13 cellular contexts compared by ENCODE assay signal in genomic region chr3:161348791-161349400, GRCh38. TPM values are rescaled to one million over a fixed set of nuclear protein-coding genes. Genes with fewer than 3 reads are reported as not detected.
DNase-seq lines count a peak whose midpoint lies in the region; ATAC-seq, FAIRE-seq and TF ChIP-seq lines count a peak whose summit lies in the region.
"Had no signal": no experiment of that assay in that cellular context is flagged by ENCODE, and none has a peak within 500 bp of the region (broad histone marks: within the 10 kb centered on the region; RNA-seq: fewer than 3 reads in every experiment).

No MANE protein-coding gene starts in this region.

- H3K4me3 Mint-ChIP-seq in activated naive CD8-positive, alpha-beta T cell, result peak overlapping the region; percentile 15
- H3K4me3 Mint-ChIP-seq in activated naive CD8-positive, alpha-beta T cell treated with anti-CD3 and anti-CD28 coated beads for 36 hours, result no peak overlapping the region
- no peak overlapping the region for H3K4me3 Mint-ChIP-seq in natural killer cell
- H3K4me3 Mint-ChIP-seq: mesothelial cell of epicardium had no signal

- H3K36me3 Mint-ChIP-seq in activated naive CD8-positive, alpha-beta T cell, result no peaks in the 10 kb centered on the region
- H3K36me3 Mint-ChIP-seq in activated naive CD8-positive, alpha-beta T cell treated with anti-CD3 and anti-CD28 coated beads for 36 hours, result no peaks in the 10 kb centered on the region
- H3K36me3 Mint-ChIP-seq in natural killer cell, result no peaks in the 10 kb centered on the region
- H3K36me3 Mint-ChIP-seq: mesothelial cell of epicardium had no signal

- no peak for FAIRE-seq in bronchial epithelial cell (lab: Jason Lieb, UNC)

- peaks cover 4% of the 10 kb centered on the region for H3K27me3 Mint-ChIP-seq in activated naive CD8-positive, alpha-beta T cell
- H3K27me3 Mint-ChIP-seq in activated naive CD8-positive, alpha-beta T cell treated with anti-CD3 and anti-CD28 coated beads for 36 hours, result peaks cover 21% of the 10 kb centered on the region
- H3K27me3 Mint-ChIP-seq in natural killer cell (ENCODE audit: low read depth in 2 of 2), result peaks cover 31 to 50% of the 10 kb centered on the region in 2 donors

- H3K36me3 ChIP-seq in bronchial epithelial cell (ENCODE audit: control insufficient read depth, insufficient read depth, low read length), result no peaks in the 10 kb centered on the region
- H3K36me3 ChIP-seq: uterus had no signal

- H3K4me1 Mint-ChIP-seq in activated naive CD8-positive, alpha-beta T cell (ENCODE audit: low read depth), result peaks cover 28% of the 10 kb centered on the region
- peaks cover 30% of the 10 kb centered on the region for H3K4me1 Mint-ChIP-seq in activated naive CD8-positive, alpha-beta T cell treated with anti-CD3 and anti-CD28 coated beads for 36 hours
- peaks cover 8 to 15% of the 10 kb centered on the region in 2 donors for H3K4me1 Mint-ChIP-seq in natural killer cell

- peak; percentile 35 for ATAC-seq in HG03575 (IDR thresholded peaks at IDR 0.05; ENCODE audit: extremely low read depth, insufficient number of reproducible peaks, low FRiP score, unreplicated experiment)
- no peak for ATAC-seq in natural killer cell
- no peak for ATAC-seq in HG02870 (IDR thresholded peaks at IDR 0.05; ENCODE audit: unreplicated experiment)
- ATAC-seq in GM21360 (IDR thresholded peaks at IDR 0.05; ENCODE audit: unreplicated experiment), result no peak

- peak overlapping the region; percentile 81 for H3K27ac Mint-ChIP-seq in activated naive CD8-positive, alpha-beta T cell
- no peak overlapping the region for H3K27ac Mint-ChIP-seq in activated naive CD8-positive, alpha-beta T cell treated with anti-CD3 and anti-CD28 coated beads for 36 hours
- peak overlapping the region in 1 of 2 donors; percentile 34 for H3K27ac Mint-ChIP-seq in natural killer cell
- H3K27ac Mint-ChIP-seq: mesothelial cell of epicardium had no signal

- no peak overlapping the region for H3K4me3 ChIP-seq in bronchial epithelial cell (ENCODE audit: low read depth, low read length)
- H3K4me3 ChIP-seq: uterus had no signal

- DNase-seq in activated naive CD8-positive, alpha-beta T cell treated with anti-CD3 and anti-CD28 coated beads for 36 hours, result no peak
- peak; percentile 79 for DNase-seq in bronchial epithelial cell (ENCODE audit: low read depth)
- DNase-seq in NOMO-1 treated with DMSO at 0.1 percent for 48 hours (lab: John Stamatoyannopoulos, UW; ENCODE audit: unreplicated experiment), result no peak
- no peak for DNase-seq in natural killer cell
- DNase-seq: KBM-7, NCI-H187, uterus had no signal

- intact Hi-C loops in natural killer cell (cut with micrococcal nuclease), result no loop called here

- TF ChIP-seq CTCF in bronchial epithelial cell (IDR thresholded peaks at IDR 0.05; ENCODE audit: insufficient read depth, low read length, severe bottlenecking) (no peak), natural killer cell (IDR thresholded peaks at IDR 0.05) (no peak)

- no peaks in the 10 kb centered on the region for H3K9me3 Mint-ChIP-seq in activated naive CD8-positive, alpha-beta T cell (ENCODE audit: low read depth)
- peaks cover 1% of the 10 kb centered on the region for H3K9me3 Mint-ChIP-seq in activated naive CD8-positive, alpha-beta T cell treated with anti-CD3 and anti-CD28 coated beads for 36 hours
- no peaks in the 10 kb centered on the region for H3K9me3 Mint-ChIP-seq in natural killer cell
- H3K9me3 Mint-ChIP-seq: mesothelial cell of epicardium had no signal

- no peaks in the 10 kb centered on the region for H3K27me3 ChIP-seq in bronchial epithelial cell (ENCODE audit: control insufficient read depth, insufficient read depth, low read length)
- H3K27me3 ChIP-seq: uterus had no signal

RNA-seq across cellular contexts. Expression of gene SPTSSB, which starts 22.4 kb away (rescaled TPM):
- total RNA-seq in activated naive CD8-positive, alpha-beta T cell treated with anti-CD3 and anti-CD28 coated beads for 36 hours, result not detected
- total RNA-seq in bronchial epithelial cell (3.9 and 6.3 TPM in 2 replicates), natural killer cell (10 to 100 TPM in 2 of 3 donors, 1 to 10 TPM in 1; 7.3 to 14.1 (median 11.1) TPM)
- total RNA-seq: chondrocyte had no signal
